In the genomic region with DNA sequence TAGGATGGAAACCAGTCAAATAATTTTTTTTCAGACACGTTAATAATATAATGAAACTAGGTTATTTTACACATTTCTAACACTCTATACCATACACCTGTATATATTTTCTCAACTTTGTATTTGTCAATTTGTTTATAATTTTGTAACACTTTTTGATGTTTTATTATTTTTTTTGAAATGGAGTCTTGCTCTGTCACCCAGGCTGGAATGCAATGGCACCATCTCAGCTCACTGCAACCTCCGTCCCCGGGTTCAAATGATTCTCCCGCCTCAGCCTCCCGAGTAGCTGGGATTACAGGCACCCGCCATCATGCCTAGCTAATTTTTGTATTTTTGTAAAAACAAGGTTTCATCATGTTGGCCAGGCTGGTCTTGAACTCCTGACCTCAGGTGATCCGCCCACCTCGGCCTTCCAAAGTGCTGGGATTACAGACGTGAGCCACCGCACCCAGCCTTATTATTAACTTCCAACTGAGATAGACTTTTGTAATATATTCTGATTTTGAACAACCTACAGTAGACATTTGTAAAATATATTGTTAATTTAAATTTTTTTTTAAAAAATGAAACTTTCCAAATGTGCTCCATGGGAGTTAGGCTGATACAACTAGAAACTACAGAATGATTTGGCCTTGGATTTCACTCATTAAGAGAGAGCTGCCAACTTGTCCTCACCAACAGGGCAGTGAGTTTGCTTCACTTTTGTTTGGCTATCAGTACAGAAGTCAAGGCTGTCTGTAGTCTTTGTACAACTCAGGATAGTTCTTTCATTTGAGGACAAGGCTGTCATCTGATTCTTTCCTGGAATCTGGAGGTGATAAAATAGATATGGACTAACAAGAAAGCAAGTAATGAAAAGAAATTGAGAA, we compare ENCODE assay signal across 1 cellular context.
TF ChIP-seq lines count a peak whose summit lies in the region.

No MANE protein-coding gene starts in this region.

TF ChIP-seq in HepG2, 621 proteins besides CTCF, POLR2A, EP300 and RAD21 (continued from another document):
- TF ChIP-seq ZBTB37 (CRISPR knock-in tag; IDR thresholded peaks at IDR 0.05): no peak
- TF ChIP-seq ZNF577 (CRISPR knock-in tag; IDR thresholded peaks at IDR 0.05; ENCODE audit: borderline replicate concordance, low read depth): no peak
- TF ChIP-seq BATF2 (CRISPR knock-in tag; IDR thresholded peaks at IDR 0.05): no peak
- TF ChIP-seq, protein P1, sequence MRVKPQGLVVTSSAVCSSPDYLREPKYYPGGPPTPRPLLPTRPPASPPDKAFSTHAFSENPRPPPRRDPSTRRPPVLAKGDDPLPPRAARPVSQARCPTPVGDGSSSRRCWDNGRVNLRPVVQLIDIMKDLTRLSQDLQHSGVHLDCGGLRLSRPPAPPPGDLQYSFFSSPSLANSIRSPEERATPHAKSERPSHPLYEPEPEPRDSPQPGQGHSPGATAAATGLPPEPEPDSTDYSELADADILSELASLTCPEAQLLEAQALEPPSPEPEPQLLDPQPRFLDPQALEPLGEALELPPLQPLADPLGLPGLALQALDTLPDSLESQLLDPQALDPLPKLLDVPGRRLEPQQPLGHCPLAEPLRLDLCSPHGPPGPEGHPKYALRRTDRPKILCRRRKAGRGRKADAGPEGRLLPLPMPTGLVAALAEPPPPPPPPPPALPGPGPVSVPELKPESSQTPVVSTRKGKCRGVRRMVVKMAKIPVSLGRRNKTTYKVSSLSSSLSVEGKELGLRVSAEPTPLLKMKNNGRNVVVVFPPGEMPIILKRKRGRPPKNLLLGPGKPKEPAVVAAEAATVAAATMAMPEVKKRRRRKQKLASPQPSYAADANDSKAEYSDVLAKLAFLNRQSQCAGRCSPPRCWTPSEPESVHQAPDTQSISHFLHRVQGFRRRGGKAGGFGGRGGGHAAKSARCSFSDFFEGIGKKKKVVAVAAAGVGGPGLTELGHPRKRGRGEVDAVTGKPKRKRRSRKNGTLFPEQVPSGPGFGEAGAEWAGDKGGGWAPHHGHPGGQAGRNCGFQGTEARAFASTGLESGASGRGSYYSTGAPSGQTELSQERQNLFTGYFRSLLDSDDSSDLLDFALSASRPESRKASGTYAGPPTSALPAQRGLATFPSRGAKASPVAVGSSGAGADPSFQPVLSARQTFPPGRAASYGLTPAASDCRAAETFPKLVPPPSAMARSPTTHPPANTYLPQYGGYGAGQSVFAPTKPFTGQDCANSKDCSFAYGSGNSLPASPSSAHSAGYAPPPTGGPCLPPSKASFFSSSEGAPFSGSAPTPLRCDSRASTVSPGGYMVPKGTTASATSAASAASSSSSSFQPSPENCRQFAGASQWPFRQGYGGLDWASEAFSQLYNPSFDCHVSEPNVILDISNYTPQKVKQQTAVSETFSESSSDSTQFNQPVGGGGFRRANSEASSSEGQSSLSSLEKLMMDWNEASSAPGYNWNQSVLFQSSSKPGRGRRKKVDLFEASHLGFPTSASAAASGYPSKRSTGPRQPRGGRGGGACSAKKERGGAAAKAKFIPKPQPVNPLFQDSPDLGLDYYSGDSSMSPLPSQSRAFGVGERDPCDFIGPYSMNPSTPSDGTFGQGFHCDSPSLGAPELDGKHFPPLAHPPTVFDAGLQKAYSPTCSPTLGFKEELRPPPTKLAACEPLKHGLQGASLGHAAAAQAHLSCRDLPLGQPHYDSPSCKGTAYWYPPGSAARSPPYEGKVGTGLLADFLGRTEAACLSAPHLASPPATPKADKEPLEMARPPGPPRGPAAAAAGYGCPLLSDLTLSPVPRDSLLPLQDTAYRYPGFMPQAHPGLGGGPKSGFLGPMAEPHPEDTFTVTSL (CRISPR knock-in tag; IDR thresholded peaks at IDR 0.05; ENCODE audit: borderline replicate concordance): peak; percentile 66; the same call in 1 of the 2 replicates
- TF ChIP-seq, protein P2, sequence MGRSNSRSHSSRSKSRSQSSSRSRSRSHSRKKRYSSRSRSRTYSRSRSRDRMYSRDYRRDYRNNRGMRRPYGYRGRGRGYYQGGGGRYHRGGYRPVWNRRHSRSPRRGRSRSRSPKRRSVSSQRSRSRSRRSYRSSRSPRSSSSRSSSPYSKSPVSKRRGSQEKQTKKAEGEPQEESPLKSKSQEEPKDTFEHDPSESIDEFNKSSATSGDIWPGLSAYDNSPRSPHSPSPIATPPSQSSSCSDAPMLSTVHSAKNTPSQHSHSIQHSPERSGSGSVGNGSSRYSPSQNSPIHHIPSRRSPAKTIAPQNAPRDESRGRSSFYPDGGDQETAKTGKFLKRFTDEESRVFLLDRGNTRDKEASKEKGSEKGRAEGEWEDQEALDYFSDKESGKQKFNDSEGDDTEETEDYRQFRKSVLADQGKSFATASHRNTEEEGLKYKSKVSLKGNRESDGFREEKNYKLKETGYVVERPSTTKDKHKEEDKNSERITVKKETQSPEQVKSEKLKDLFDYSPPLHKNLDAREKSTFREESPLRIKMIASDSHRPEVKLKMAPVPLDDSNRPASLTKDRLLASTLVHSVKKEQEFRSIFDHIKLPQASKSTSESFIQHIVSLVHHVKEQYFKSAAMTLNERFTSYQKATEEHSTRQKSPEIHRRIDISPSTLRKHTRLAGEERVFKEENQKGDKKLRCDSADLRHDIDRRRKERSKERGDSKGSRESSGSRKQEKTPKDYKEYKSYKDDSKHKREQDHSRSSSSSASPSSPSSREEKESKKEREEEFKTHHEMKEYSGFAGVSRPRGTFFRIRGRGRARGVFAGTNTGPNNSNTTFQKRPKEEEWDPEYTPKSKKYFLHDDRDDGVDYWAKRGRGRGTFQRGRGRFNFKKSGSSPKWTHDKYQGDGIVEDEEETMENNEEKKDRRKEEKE (IDR thresholded peaks at IDR 0.05): no peak
- no peak for TF ChIP-seq ZSCAN21 (CRISPR knock-in tag; IDR thresholded peaks at IDR 0.05; ENCODE audit: borderline replicate concordance)
- TF ChIP-seq YEATS2 (CRISPR knock-in tag; IDR thresholded peaks at IDR 0.05; ENCODE audit: borderline replicate concordance): no peak
- TF ChIP-seq RFXAP (CRISPR knock-in tag; IDR thresholded peaks at IDR 0.05; ENCODE audit: borderline replicate concordance): 0 out of 2 replicates have a peak, but pooled peaks have one; percentile 19
- no peak for TF ChIP-seq SMAD1 (CRISPR knock-in tag; IDR thresholded peaks at IDR 0.05; ENCODE audit: borderline replicate concordance, low read depth)
- TF ChIP-seq, protein P3, sequence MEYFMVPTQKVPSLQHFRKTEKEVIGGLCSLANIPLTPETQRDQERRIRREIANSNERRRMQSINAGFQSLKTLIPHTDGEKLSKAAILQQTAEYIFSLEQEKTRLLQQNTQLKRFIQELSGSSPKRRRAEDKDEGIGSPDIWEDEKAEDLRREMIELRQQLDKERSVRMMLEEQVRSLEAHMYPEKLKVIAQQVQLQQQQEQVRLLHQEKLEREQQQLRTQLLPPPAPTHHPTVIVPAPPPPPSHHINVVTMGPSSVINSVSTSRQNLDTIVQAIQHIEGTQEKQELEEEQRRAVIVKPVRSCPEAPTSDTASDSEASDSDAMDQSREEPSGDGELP (IDR thresholded peaks at IDR 0.05; ENCODE audit: borderline replicate concordance, low read depth): no peak
- no peak for TF ChIP-seq ZNF646 (CRISPR knock-in tag; IDR thresholded peaks at IDR 0.05)
- TF ChIP-seq HMGXB4 (CRISPR knock-in tag; IDR thresholded peaks at IDR 0.05; ENCODE audit: borderline replicate concordance in 1 of 2, low read depth in 1 of 2): peak in 1 of 2 experiments; percentile 43; a peak in 1 of 4 replicates
- TF ChIP-seq GATAD2A (CRISPR knock-in tag; IDR thresholded peaks at IDR 0.05): peak; percentile 96
- no peak for TF ChIP-seq SIN3B (IDR thresholded peaks at IDR 0.05; ENCODE audit: low read length)
- TF ChIP-seq SRF (IDR thresholded peaks at IDR 0.05; ENCODE audit: low read depth, low read length): no peak
- TF ChIP-seq, protein P4, sequence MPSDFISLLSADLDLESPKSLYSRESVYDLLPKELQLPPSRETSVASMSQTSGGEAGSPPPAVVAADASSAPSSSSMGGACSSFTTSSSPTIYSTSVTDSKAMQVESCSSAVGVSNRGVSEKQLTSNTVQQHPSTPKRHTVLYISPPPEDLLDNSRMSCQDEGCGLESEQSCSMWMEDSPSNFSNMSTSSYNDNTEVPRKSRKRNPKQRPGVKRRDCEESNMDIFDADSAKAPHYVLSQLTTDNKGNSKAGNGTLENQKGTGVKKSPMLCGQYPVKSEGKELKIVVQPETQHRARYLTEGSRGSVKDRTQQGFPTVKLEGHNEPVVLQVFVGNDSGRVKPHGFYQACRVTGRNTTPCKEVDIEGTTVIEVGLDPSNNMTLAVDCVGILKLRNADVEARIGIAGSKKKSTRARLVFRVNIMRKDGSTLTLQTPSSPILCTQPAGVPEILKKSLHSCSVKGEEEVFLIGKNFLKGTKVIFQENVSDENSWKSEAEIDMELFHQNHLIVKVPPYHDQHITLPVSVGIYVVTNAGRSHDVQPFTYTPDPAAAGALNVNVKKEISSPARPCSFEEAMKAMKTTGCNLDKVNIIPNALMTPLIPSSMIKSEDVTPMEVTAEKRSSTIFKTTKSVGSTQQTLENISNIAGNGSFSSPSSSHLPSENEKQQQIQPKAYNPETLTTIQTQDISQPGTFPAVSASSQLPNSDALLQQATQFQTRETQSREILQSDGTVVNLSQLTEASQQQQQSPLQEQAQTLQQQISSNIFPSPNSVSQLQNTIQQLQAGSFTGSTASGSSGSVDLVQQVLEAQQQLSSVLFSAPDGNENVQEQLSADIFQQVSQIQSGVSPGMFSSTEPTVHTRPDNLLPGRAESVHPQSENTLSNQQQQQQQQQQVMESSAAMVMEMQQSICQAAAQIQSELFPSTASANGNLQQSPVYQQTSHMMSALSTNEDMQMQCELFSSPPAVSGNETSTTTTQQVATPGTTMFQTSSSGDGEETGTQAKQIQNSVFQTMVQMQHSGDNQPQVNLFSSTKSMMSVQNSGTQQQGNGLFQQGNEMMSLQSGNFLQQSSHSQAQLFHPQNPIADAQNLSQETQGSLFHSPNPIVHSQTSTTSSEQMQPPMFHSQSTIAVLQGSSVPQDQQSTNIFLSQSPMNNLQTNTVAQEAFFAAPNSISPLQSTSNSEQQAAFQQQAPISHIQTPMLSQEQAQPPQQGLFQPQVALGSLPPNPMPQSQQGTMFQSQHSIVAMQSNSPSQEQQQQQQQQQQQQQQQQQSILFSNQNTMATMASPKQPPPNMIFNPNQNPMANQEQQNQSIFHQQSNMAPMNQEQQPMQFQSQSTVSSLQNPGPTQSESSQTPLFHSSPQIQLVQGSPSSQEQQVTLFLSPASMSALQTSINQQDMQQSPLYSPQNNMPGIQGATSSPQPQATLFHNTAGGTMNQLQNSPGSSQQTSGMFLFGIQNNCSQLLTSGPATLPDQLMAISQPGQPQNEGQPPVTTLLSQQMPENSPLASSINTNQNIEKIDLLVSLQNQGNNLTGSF (CRISPR knock-in tag; IDR thresholded peaks at IDR 0.05): no peak
